In the genomic region with DNA sequence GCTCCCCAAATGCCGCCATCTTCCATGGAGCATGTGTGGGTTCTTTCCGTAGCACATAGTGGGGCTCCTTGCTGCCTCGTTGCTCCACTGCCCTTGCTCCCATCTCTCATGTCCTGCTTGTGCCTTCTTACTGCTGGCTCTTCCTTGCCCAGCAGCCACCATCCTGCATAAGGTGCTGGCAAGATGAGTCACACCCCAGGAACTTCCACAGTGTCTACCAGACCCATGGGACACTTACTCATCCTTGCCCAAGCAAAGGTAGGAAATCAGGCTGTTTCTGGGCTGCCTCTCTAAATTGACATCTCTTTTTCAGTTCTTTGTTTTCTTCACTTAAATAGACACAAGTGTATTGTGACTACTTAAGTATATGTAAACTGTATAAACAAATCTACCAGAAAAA, we compare ENCODE assay signal across 15 cellular contexts. TPM values are rescaled to one million over a fixed set of nuclear protein-coding genes. Genes with fewer than 3 reads are reported as not detected.
A peak's percentile ranks its signal among the peaks of the same experiment; 100 is the strongest.
DNase-seq lines count a peak whose midpoint lies in the region; ATAC-seq, FAIRE-seq and TF ChIP-seq lines count a peak whose summit lies in the region.
"Had no signal": no experiment of that assay in that cellular context is flagged by ENCODE, and none has a peak within 500 bp of the region (broad histone marks: within the 10 kb centered on the region; RNA-seq: fewer than 3 reads in every experiment).

No MANE protein-coding gene starts in this region.

- no peaks in the 10 kb centered on the region for H3K36me3 ChIP-seq in skeletal muscle satellite cell (ENCODE audit: insufficient read depth, low read length)
- H3K36me3 ChIP-seq: tibial artery had no signal

- no peak for TF ChIP-seq POLR2A in H54 (IDR thresholded peaks at IDR 0.05; ENCODE audit: low read depth, low read length)

- ATAC-seq in HG02610 (IDR thresholded peaks at IDR 0.05; ENCODE audit: unreplicated experiment) (no peak), HG02759 (IDR thresholded peaks at IDR 0.05; ENCODE audit: unreplicated experiment) (no peak)

- H3K4me1 ChIP-seq in skeletal muscle satellite cell (ENCODE audit: control insufficient read depth, insufficient read depth, low read length) = peaks cover 36% of the 10 kb centered on the region
- H3K4me1 ChIP-seq: tibial artery had no signal

- peak; percentile 45 for FAIRE-seq in H54 (lab: Jason Lieb, UNC)
- FAIRE-seq: D721Med had no signal

- peak overlapping the region; percentile 25 for H3K4me2 ChIP-seq in skeletal muscle satellite cell (ENCODE audit: low read length)

- H3K9ac ChIP-seq in skeletal muscle satellite cell (ENCODE audit: low read depth, low read length) = no peak overlapping the region

- in situ Hi-C loops in KBM-7 (cut with MboI; ENCODE audit: low pct_unique_long_range_greater_than_20kb, low sequenced_read_pairs) = no loop called here

- H3K27me3 ChIP-seq in skeletal muscle satellite cell (ENCODE audit: control insufficient read depth, insufficient read depth, low read length) = no peaks in the 10 kb centered on the region
- H3K27me3 ChIP-seq: tibial artery had no signal

- H3K9me3 ChIP-seq in skeletal muscle satellite cell (replicated peaks; ENCODE audit: low read length) = no peaks in the 10 kb centered on the region
- H3K9me3 ChIP-seq: tibial artery had no signal

- DNase-seq in H54 (ENCODE audit: insufficient read length, low spot score) = peak; percentile 33
- DNase-seq in RPMI7951 (ENCODE audit: low read depth) = peak; percentile 85
- DNase-seq in fibroblast of gingiva (ENCODE audit: low read depth) = peak; percentile 59
- DNase-seq in T-helper 2 cell = no peak
- DNase-seq in KBM-7 = no peak
- DNase-seq: activated CD4-positive, alpha-beta memory T cell treated with anti-CD3 and anti-CD28 coated beads, Interleukin-2, amount 10 ng/mL, durations not matched to agents 7 days and 5 days; activated gamma-delta T cell; endodermal cell; NCI-H1105 treated with DMSO at 0.1 percent for 48 hours; occipital lobe; tibial artery had no signal

- no peak overlapping the region for H3K4me3 ChIP-seq in skeletal muscle satellite cell (ENCODE audit: low read length)
- H3K4me3 ChIP-seq: tibial artery had no signal

RNA-seq across cellular contexts. Expression of a gene that starts 39.4 kb away (rescaled TPM):
- 3.2 and 4.4 TPM in 2 replicates for total RNA-seq in RPMI7951 (2014; rRNA removed; shearing (Covaris generic))
- 19.0 and 36.8 TPM in 2 replicates for total RNA-seq in skeletal muscle satellite cell (2012; rRNA removed)

Comparison
In these comparisons a context has a peak if more than half of its experiments do, and no peak if none do; other contexts are left out.
1. DNase-seq: peak in H54 (single experiment), RPMI7951 (single experiment) and fibroblast of gingiva (single experiment); none in T-helper 2 cell (0 of 5) and KBM-7 (single experiment).